Comparison of ENCODE assay signal across 15 cellular contexts in the genomic region with DNA sequence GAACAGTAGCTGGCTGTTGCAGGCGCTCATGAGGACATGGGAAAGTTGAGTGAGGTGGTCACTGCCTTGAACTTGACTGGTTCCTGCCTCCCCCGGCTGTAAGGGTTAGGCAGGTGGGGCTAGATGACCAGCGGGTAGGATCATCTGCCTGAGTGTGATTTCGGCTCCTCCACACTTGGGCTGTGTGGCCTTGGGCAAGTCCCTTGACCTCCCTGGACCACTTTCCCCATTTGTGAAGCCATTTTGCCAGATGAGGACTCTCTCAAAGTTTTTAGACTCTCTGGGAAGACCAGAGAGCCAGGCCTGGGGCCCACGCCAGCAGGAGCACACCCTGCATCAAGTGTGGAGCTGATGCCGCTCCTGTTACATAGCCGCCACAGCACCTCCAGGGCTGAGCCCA. TPM values are rescaled to one million over a fixed set of nuclear protein-coding genes. Genes with fewer than 3 reads are reported as not detected.
DNase-seq lines count a peak whose midpoint lies in the region; ATAC-seq and TF ChIP-seq lines count a peak whose summit lies in the region.
"Had no signal": no experiment of that assay in that cellular context is flagged by ENCODE, and none has a peak within 500 bp of the region (broad histone marks: within the 10 kb centered on the region; RNA-seq: fewer than 3 reads in every experiment).

No MANE protein-coding gene starts in this region.

- intact Hi-C loops in left ventricle myocardium inferior (cut with micrococcal nuclease), result no loop called here
- intact Hi-C loops in Right ventricle myocardium inferior (cut with DNase I), result no loop called here
- intact Hi-C loops in upper lobe of right lung (cut with DNase I), result no loop called here

- no peaks in the 10 kb centered on the region for H4K20me1 ChIP-seq in fibroblast of lung (ENCODE audit: control insufficient read depth, extremely low read depth, insufficient read depth, low read length)

- H3K27ac ChIP-seq in left ventricle myocardium inferior (replicated peaks) (peak overlapping the region; percentile 75), fibroblast of lung (ENCODE audit: insufficient read depth, low read length) (no peak overlapping the region), upper lobe of right lung (peak overlapping the region; percentile 11)
- no peak overlapping the region for H3K27ac ChIP-seq in effector memory CD4-positive, alpha-beta T cell (ENCODE audit: insufficient read depth, low read length, poor library complexity, severe bottlenecking)

- H3K9ac ChIP-seq in fibroblast of lung (ENCODE audit: insufficient read depth, low read length), result no peak overlapping the region

- peak overlapping the region; percentile 63 for H3K4me2 ChIP-seq in fibroblast of lung (ENCODE audit: extremely low read depth, insufficient read depth, low read length)
- H3K4me2 ChIP-seq: GM23338 had no signal

- H3K4me3 ChIP-seq in left ventricle myocardium inferior (no peak overlapping the region), fibroblast of lung (replicated peaks in 1 of 4; ENCODE audit: control extremely low read depth in 1 of 4, insufficient read depth in 1 of 4, low read depth in 3 of 4, low read length in 4 of 4) (no peak overlapping the region), upper lobe of right lung (no peak overlapping the region)
- H3K4me3 ChIP-seq in effector memory CD4-positive, alpha-beta T cell (ENCODE audit: insufficient read depth, low read depth, low read length, poor library complexity, severe bottlenecking), result no peak overlapping the region
- H3K4me3 ChIP-seq: GM23338 had no signal

- ATAC-seq in Right ventricle myocardium inferior (no peak), upper lobe of right lung (no peak)

- H3K27me3 ChIP-seq in left ventricle myocardium inferior (ENCODE audit: low read depth) (no peaks in the 10 kb centered on the region), fibroblast of lung (ENCODE audit: control insufficient read depth, insufficient read depth, low read length) (no peaks in the 10 kb centered on the region), upper lobe of right lung (no peaks in the 10 kb centered on the region)
- no peaks in the 10 kb centered on the region for H3K27me3 ChIP-seq in effector memory CD4-positive, alpha-beta T cell (replicated peaks; ENCODE audit: control insufficient read depth, insufficient read depth, low read length, poor library complexity, severe bottlenecking)
- H3K27me3 ChIP-seq: heart left ventricle had no signal

- H3K4me1 ChIP-seq in left ventricle myocardium inferior (peaks cover 76% of the 10 kb centered on the region), fibroblast of lung (ENCODE audit: control insufficient read depth, extremely low read depth, insufficient read depth, low read length) (peaks cover 40% of the 10 kb centered on the region), upper lobe of right lung (peaks cover 48% of the 10 kb centered on the region)
- peaks cover 33% of the 10 kb centered on the region for H3K4me1 ChIP-seq in effector memory CD4-positive, alpha-beta T cell (ENCODE audit: control insufficient read depth, insufficient read depth, low read length, poor library complexity, severe bottlenecking)

- no peak for TF ChIP-seq CTCF in left ventricle myocardium inferior (IDR thresholded peaks at IDR 0.05; ENCODE audit: borderline replicate concordance)
- no peak for TF ChIP-seq CTCF in fibroblast of lung (conservative IDR thresholded peaks at IDR 0.05 in 1 of 2, IDR thresholded peaks at IDR 0.05 in 1 of 2; ENCODE audit: low read depth in 1 of 2, low read length in 2 of 2)
- no peak for TF ChIP-seq CTCF in upper lobe of right lung (IDR thresholded peaks at IDR 0.05)

- no peak overlapping the region for H2AFZ ChIP-seq in fibroblast of lung (ENCODE audit: low read length)
- H2AFZ ChIP-seq: GM23338 had no signal

- peaks cover 89% of the 10 kb centered on the region for H3K79me2 ChIP-seq in fibroblast of lung (ENCODE audit: control insufficient read depth, insufficient read depth, low read length)

- H3K36me3 ChIP-seq in left ventricle myocardium inferior (no peaks in the 10 kb centered on the region), fibroblast of lung (ENCODE audit: control insufficient read depth, insufficient read depth, low read length) (no peaks in the 10 kb centered on the region), upper lobe of right lung (no peaks in the 10 kb centered on the region)
- H3K36me3 ChIP-seq in effector memory CD4-positive, alpha-beta T cell (ENCODE audit: control insufficient read depth, insufficient read depth, low read length), result no peaks in the 10 kb centered on the region
- H3K36me3 ChIP-seq: heart left ventricle had no signal

- no peaks in the 10 kb centered on the region for H3K9me3 ChIP-seq in left ventricle myocardium inferior (replicated peaks)
- no peaks in the 10 kb centered on the region for H3K9me3 ChIP-seq in fibroblast of lung (ENCODE audit: control insufficient read depth, insufficient read depth, low read depth, low read length)
- H3K9me3 ChIP-seq in upper lobe of right lung, result no peaks in the 10 kb centered on the region
- no peaks in the 10 kb centered on the region for H3K9me3 ChIP-seq in effector memory CD4-positive, alpha-beta T cell (ENCODE audit: control insufficient read depth, low read length)
- H3K9me3 ChIP-seq: heart left ventricle had no signal

- DNase-seq in left ventricle myocardium inferior (no peak), Right ventricle myocardium inferior (ENCODE audit: missing footprints) (no peak), fibroblast of lung (ENCODE audit: low read depth in 2 of 2) (no peak), upper lobe of right lung (no peak)
- no peak for DNase-seq in effector memory CD4-positive, alpha-beta T cell
- DNase-seq in effector CD8-positive, alpha-beta T cell (lab: John Stamatoyannopoulos, UW), result no peak
- DNase-seq: MV-4-11; NCI-H1930; nephron progenitor cell; SHP77; stimulated activated naive B cell treated with anti-CD40 and anti-IgM and Interleukin-4, amounts not matched to agents 10 μg/mL and 1 μg/mL and 100 μg/mL, for 72 hours had no signal

RNA-seq across cellular contexts. Expression of gene PPP1R37, which starts 9.5 kb away (rescaled TPM):
- total RNA-seq in left ventricle myocardium inferior, result 15.9 TPM
- 15.1 TPM for total RNA-seq in Right ventricle myocardium inferior
- 34.4 and 36.0 TPM in 2 replicates for total RNA-seq in fibroblast of lung
- 11.3 and 12.3 TPM in 2 replicates for polyA plus RNA-seq in fibroblast of lung
- 20.1 and 25.3 TPM in 2 replicates for polyA plus RNA-seq in fibroblast of lung (2012)
- 14.0 and 19.4 TPM in 2 replicates for polyA minus RNA-seq in fibroblast of lung (ENCODE audit: low replicate concordance)
- 31.1 TPM for total RNA-seq in upper lobe of right lung

RNA-seq across cellular contexts. Expression of gene GEMIN7, which starts 23.4 kb away (rescaled TPM):
- 15.9 TPM for total RNA-seq in left ventricle myocardium inferior
- total RNA-seq in Right ventricle myocardium inferior, result 15.5 TPM
- 12.3 and 15.7 TPM in 2 replicates for total RNA-seq in fibroblast of lung
- polyA plus RNA-seq in fibroblast of lung, result 18.0 and 19.0 TPM in 2 replicates
- 24.7 and 31.4 TPM in 2 replicates for polyA plus RNA-seq in fibroblast of lung (2012)
- 4.3 and 17.5 TPM in 2 replicates for polyA minus RNA-seq in fibroblast of lung (ENCODE audit: low replicate concordance)
- total RNA-seq in upper lobe of right lung, result 14.9 TPM

RNA-seq across cellular contexts. Expression of gene ZNF296, which starts 26.2 kb away (rescaled TPM):
- total RNA-seq in left ventricle myocardium inferior (not detected), Right ventricle myocardium inferior (0.19 TPM), fibroblast of lung (not detected in 2 replicates), upper lobe of right lung (1.7 TPM)
- polyA plus RNA-seq in fibroblast of lung, result 0.03 and 0.08 TPM in 2 replicates
- 0.23 and 0.58 TPM in 2 replicates for polyA plus RNA-seq in fibroblast of lung (2012)
- polyA minus RNA-seq in fibroblast of lung (ENCODE audit: low replicate concordance), result 0.19 and 0.24 TPM in 2 replicates

RNA-seq across cellular contexts. Expression of gene NKPD1, which starts 58.3 kb away (rescaled TPM):
- total RNA-seq in left ventricle myocardium inferior (0.05 TPM), Right ventricle myocardium inferior (not detected), fibroblast of lung (0.17 and 0.26 TPM in 2 replicates), upper lobe of right lung (not detected)
- 0.01 TPM in 1 of 2 replicates, not detected in the other for polyA plus RNA-seq in fibroblast of lung
- 0.02 and 0.05 TPM in 2 replicates for polyA plus RNA-seq in fibroblast of lung (2012)
- 0.39 TPM in 1 of 2 replicates, not detected in the other for polyA minus RNA-seq in fibroblast of lung (ENCODE audit: low replicate concordance)
- total RNA-seq: cardiac septum had no signal
- polyA plus RNA-seq: IgD-negative memory B cell had no signal

Comparison
In these comparisons a context has a peak if more than half of its experiments do, and no peak if none do; other contexts are left out.
1. H3K27ac ChIP-seq: peak in left ventricle myocardium inferior (single experiment) and upper lobe of right lung (single experiment); none in fibroblast of lung (single experiment) and effector memory CD4-positive, alpha-beta T cell (single experiment).